Comparison of ENCODE assay signal across 20 cellular contexts in genomic region chr9:108972186-108972585, GRCh38.
"Had no signal": no experiment of that assay in that cellular context is flagged by ENCODE, and none has a peak within 500 bp of the region (broad histone marks: within the 10 kb centered on the region; RNA-seq: fewer than 3 reads in every experiment).

No MANE protein-coding gene starts in this region.

- H3K36me3 ChIP-seq: breast epithelium, prostate gland had no signal

- H3K9me3 ChIP-seq: breast epithelium, gastrocnemius medialis, prostate gland, sigmoid colon had no signal

- DNase-seq: activated CD4-positive, alpha-beta T cell treated with anti-CD3 and anti-CD28 coated beads for 1 hour; activated CD4-positive, alpha-beta T cell treated with anti-CD3 and anti-CD28 coated beads, Interleukin-2, amount 50 U/mL, for 48 hours; activated effector memory CD4-positive, alpha-beta T cell treated with anti-CD3 and anti-CD28 coated beads, Interleukin-2, amount 50 U/mL, for 16 hours; activated T-cell treated with anti-CD3 and anti-CD28 coated beads, Interleukin-2, amount 50 U/mL, for 4 hours; amygdala; effector memory CD4-positive, alpha-beta T cell; gastrocnemius medialis; hippocampal formation; kidney glomerular epithelial cell; mammary epithelial cell; natural killer cell; occipital lobe; sigmoid colon; stimulated activated CD4-positive, alpha-beta T cell treated with anti-CD3 and anti-CD28 coated beads, Interleukin-12 subunit alpha, Interleukin-12 subunit beta, amount 100 ng/mL, for 4 hours; stimulated activated CD4-positive, alpha-beta T cell treated with anti-CD3 and anti-CD28 coated beads, Interleukin-2, amount 100 ng/mL, for 48 hours; stimulated activated naive CD8-positive, alpha-beta T cell treated with anti-CD3 and anti-CD28 coated beads, Interleukin-15, Interleukin-2, amounts not matched to agents 100 U/mL and 50 U/mL, for 24 hours had no signal

- H3K4me1 ChIP-seq: breast epithelium, prostate gland had no signal

- H3K4me3 ChIP-seq: breast epithelium, gastrocnemius medialis, prostate gland, sigmoid colon had no signal

- ATAC-seq: activated naive CD4-positive, alpha-beta T cell treated with anti-CD3 and anti-CD28 coated beads, Interleukin-2, amount 50 U/mL, for 72 hours; activated T-cell treated with anti-CD3 and anti-CD28 coated beads, Interleukin-2, amount 50 U/mL, for 4 hours; gastrocnemius medialis; natural killer cell; stimulated activated naive CD8-positive, alpha-beta T cell treated with anti-CD3 and anti-CD28 coated beads, Interleukin-15, Interleukin-2, amounts not matched to agents 100 U/mL and 50 U/mL, for 24 hours had no signal

- H3K27me3 ChIP-seq: breast epithelium, gastrocnemius medialis, sigmoid colon had no signal

- H3K27ac ChIP-seq: epithelial cell of prostate, gastrocnemius medialis, prostate gland had no signal
